In the genomic region with DNA sequence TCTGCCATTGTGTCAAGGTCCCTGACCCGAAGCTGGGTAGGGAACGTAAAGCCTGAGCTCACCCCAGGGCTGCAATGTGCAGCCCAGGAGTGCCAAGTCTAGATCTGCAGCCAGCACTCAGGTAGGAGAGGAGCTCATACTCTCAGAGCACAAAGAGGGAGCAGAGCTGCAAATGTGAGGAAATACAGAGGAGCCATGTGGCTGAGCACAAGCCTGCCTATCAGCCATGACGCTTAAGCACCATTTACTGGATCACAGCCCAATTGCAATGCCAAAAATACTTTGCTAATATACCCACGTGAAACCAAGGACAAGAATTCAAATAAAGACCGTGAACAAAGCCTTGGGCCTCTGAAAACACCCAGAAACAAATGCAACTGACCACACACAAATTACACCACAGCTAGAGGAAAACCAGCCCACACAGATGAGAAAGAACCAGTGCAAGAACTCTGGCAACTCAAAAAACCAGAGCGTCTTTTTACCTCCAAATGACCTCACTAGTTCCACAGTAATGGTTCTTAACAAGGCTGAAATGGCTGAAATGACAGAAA, we compare ENCODE assay signal across 14 cellular contexts.
"Had no signal": no experiment of that assay in that cellular context is flagged by ENCODE, and none has a peak within 500 bp of the region (broad histone marks: within the 10 kb centered on the region; RNA-seq: fewer than 3 reads in every experiment).

No MANE protein-coding gene starts in this region.

- DNase-seq: colonic mucosa; dermis blood vessel endothelial cell; erythroblast; foreskin keratinocyte; left colon; mammary epithelial cell; natural killer cell; posterior cingulate gyrus; right cardiac atrium; stimulated activated CD4-positive, alpha-beta T cell treated with anti-CD3 and anti-CD28 coated beads, Interleukin-2, amount 100 ng/mL, for 48 hours; stimulated activated naive CD8-positive, alpha-beta T cell treated with anti-CD3 and anti-CD28 coated beads, Interleukin-15, Interleukin-2, amounts not matched to agents 100 U/mL and 50 U/mL, for 24 hours; tibial artery; upper lobe of left lung; uterus had no signal

- ATAC-seq: foreskin keratinocyte; left colon; natural killer cell; right cardiac atrium; stimulated activated naive CD8-positive, alpha-beta T cell treated with anti-CD3 and anti-CD28 coated beads, Interleukin-15, Interleukin-2, amounts not matched to agents 100 U/mL and 50 U/mL, for 24 hours had no signal
